ENCODE assay signal across 1 cellular context in genomic region chr4:4763815-4764202, GRCh38.
TF ChIP-seq lines count a peak whose summit lies in the region.

No MANE protein-coding gene starts in this region.

TF ChIP-seq in H1, 55 proteins besides CTCF, POLR2A, EP300 and RAD21 (continued from another document):
- TF ChIP-seq E2F6 (IDR thresholded peaks at IDR 0.05) = no peak
- TF ChIP-seq RNF2 (IDR thresholded peaks at IDR 0.05; ENCODE audit: borderline replicate concordance, low read depth, low read length, missing control alignments, poor library complexity, severe bottlenecking) = no peak
- no peak for TF ChIP-seq YY1 (IDR thresholded peaks at IDR 0.05; ENCODE audit: low read depth, low read length)
TF ChIP-seq in H1: peak in this region for 0.
